9 cellular contexts compared by ENCODE assay signal in genomic region chr22:30286813-30287625, GRCh38. TPM values are rescaled to one million over a fixed set of nuclear protein-coding genes. Genes with fewer than 3 reads are reported as not detected.
DNase-seq lines count a peak whose midpoint lies in the region; ATAC-seq, FAIRE-seq and TF ChIP-seq lines count a peak whose summit lies in the region.
"Had no signal": no experiment of that assay in that cellular context is flagged by ENCODE, and none has a peak within 500 bp of the region (broad histone marks: within the 10 kb centered on the region; RNA-seq: fewer than 3 reads in every experiment).

No MANE protein-coding gene starts in this region.

- no peaks in the 10 kb centered on the region for H3K9me3 ChIP-seq in HepG2 (ENCODE audit: low read length)

- H4K20me1 ChIP-seq in HepG2 (ENCODE audit: insufficient read depth, low read length) = no peaks in the 10 kb centered on the region

- TF ChIP-seq CTCF in LNCaP clone FGC (IDR thresholded peaks at IDR 0.05; ENCODE audit: control insufficient read depth, extremely low read depth, insufficient read depth) (peak; percentile 88), brain microvascular endothelial cell (IDR thresholded peaks at IDR 0.05; ENCODE audit: low read depth, low read length, missing control alignments) (peak; percentile 95), HepG2 (CRISPR knock-in tag; IDR thresholded peaks at IDR 0.05) (peak; percentile 93)

- no peak for FAIRE-seq in HepG2 (lab: Jason Lieb, UNC)
- FAIRE-seq: colon had no signal

- TF ChIP-seq RAD21 in HepG2 (CRISPR knock-in tag; IDR thresholded peaks at IDR 0.05) = peak; percentile 88

- CTCF ChIA-PET in HepG2 (lab: Yijun Ruan, JAX; ENCODE audit: low intra/inter-chr PET ratio, low total read pairs) = interaction anchor here (0.9 to 4.0 kb wide), 6 partner anchors 24 to 178 kb away, joined by 3 to 26 read pairs (median 16); partner anchors contain the start of genes RNF215 and TBC1D10A

- in situ Hi-C loops in brain microvascular endothelial cell (cut with HindIII; ENCODE audit: low pct_ligation_motif_present, low sequenced_read_pairs) = no loop called here
- in situ Hi-C loops in HepG2 (cut with HindIII; ENCODE audit: extremely low pct_ligation_motif_present, low pct_unique_long_range_greater_than_20kb) = loop anchor here (5.0 kb wide), 1 partner anchor 100 kb away; the partner anchor contains the start of gene RNF215

- H3K4me1 ChIP-seq in HepG2 (ENCODE audit: insufficient read depth, low read length) = peaks cover 29% of the 10 kb centered on the region

- no peaks in the 10 kb centered on the region for H3K79me2 ChIP-seq in HepG2 (ENCODE audit: insufficient read depth, low read length)

- no peak overlapping the region for H3K4me2 ChIP-seq in HepG2 (ENCODE audit: low read depth, low read length)

- TF ChIP-seq EP300 in HepG2 (IDR thresholded peaks at IDR 0.05; ENCODE audit: low read depth in 2 of 2, low read length in 2 of 2) (no peak), HepG2 (CRISPR knock-in tag; IDR thresholded peaks at IDR 0.05; ENCODE audit: borderline replicate concordance) (no peak)

- no TSS peak for BruUV-seq in HepG2 (replicated peaks; lab: Mats Ljungman, UMichigan)

- DNase-seq in EL (peak; percentile 57), LNCaP clone FGC (ENCODE audit: low read depth) (no peak), UCSD-AML1 (lab: John Stamatoyannopoulos, UW; ENCODE audit: unreplicated experiment) (peak; percentile 77), brain microvascular endothelial cell (peak; percentile 45), HepG2 (ENCODE audit: low spot score) (peak; percentile 45), cortex of kidney (lab: John Stamatoyannopoulos, UW) (no peak)
- peak; percentile 65 for DNase-seq in stimulated activated CD8-positive, alpha-beta memory T cell treated with anti-CD3 and anti-CD28 coated beads, Interleukin-12 subunit alpha, Interleukin-12 subunit beta, amount 100 ng/mL, for 4 hours (ENCODE audit: low read depth)

- TF ChIP-seq POLR2A in HepG2 (IDR thresholded peaks at IDR 0.05; ENCODE audit: insufficient read depth in 1 of 2, low read depth in 2 of 2, low read length in 2 of 2) = no peak

- H3K4me3 ChIP-seq in LNCaP clone FGC (ENCODE audit: low read depth, low read length) (no peak overlapping the region), brain microvascular endothelial cell (ENCODE audit: low read depth, low read length) (no peak overlapping the region), HepG2 (replicated peaks in 1 of 3; ENCODE audit: insufficient read depth in 1 of 3, low read depth in 2 of 3, low read length in 3 of 3) (no peak overlapping the region)

- peak; percentile 29 for ATAC-seq in HepG2
- no peak for ATAC-seq in HG03469 (IDR thresholded peaks at IDR 0.05; ENCODE audit: unreplicated experiment)

- intact Hi-C loops in HepG2 (cut with micrococcal nuclease; ENCODE audit: unreplicated experiment) = loop anchor here (1.0 kb wide), 1 partner anchor 24 kb away; no protein-coding TSS in a partner anchor

- peaks cover 3% of the 10 kb centered on the region for H3K36me3 ChIP-seq in brain microvascular endothelial cell (replicated peaks)
- H3K36me3 ChIP-seq in HepG2 (replicated peaks in 1 of 2; ENCODE audit: control insufficient read depth in 1 of 2, insufficient read depth in 2 of 2, low read length in 2 of 2) = no peaks in the 10 kb centered on the region

- POLR2A ChIA-PET in HepG2 (lab: Yijun Ruan, JAX) = interaction anchor here (1.2 to 3.8 kb wide), 2 partner anchors 69 to 137 kb away, joined by 11 to 28 read pairs; partner anchors contain the start of genes CCDC157 and SF3A1

- H3K27me3 ChIP-seq in brain microvascular endothelial cell (replicated peaks) = no peaks in the 10 kb centered on the region
- no peaks in the 10 kb centered on the region; a peak in 1 of 5 replicates for H3K27me3 ChIP-seq in HepG2 (ENCODE audit: control insufficient read depth in 1 of 2, insufficient read depth in 2 of 2, low read length in 2 of 2)

- H2AFZ ChIP-seq in HepG2 (ENCODE audit: low read length) = no peak overlapping the region

- no peak overlapping the region for H3K9ac ChIP-seq in HepG2 (ENCODE audit: insufficient read depth, low read depth, low read length)

- H3K27ac ChIP-seq in brain microvascular endothelial cell (no peak overlapping the region), HepG2 (ENCODE audit: extremely low read length, insufficient read depth, low read length) (no peak overlapping the region)

- WGBS in HepG2 (ENCODE audit: low lambda C conversion rate) = 51% methylated on average over 23 of the region's 31 CpGs

RNA-seq across cellular contexts. Expression of gene CASTOR1, which starts 2.3 kb away (rescaled TPM):
- 1.1 and 2.6 TPM in 2 replicates for total RNA-seq in HepG2 (2016; rRNA removed; fragmentation: Illumina TruSeq; extraction: Trizol)
- 0.81 and 0.88 TPM in 2 replicates for total RNA-seq in HepG2 (2016; cell fraction: cytosol; rRNA removed; fragmentation: Illumina TruSeq; extraction: Trizol; ENCODE audit: low read depth)
- total RNA-seq in HepG2 (2016; cell fraction: insoluble cytoplasmic fraction; rRNA removed; fragmentation: Illumina TruSeq; extraction: Trizol) = 0.70 and 1.2 TPM in 2 replicates
- 2.4 and 2.9 TPM in 2 replicates for total RNA-seq in HepG2 (2016; cell fraction: membrane; rRNA removed; fragmentation: Illumina TruSeq; extraction: Trizol)
- 1.6 and 2.3 TPM in 2 replicates for total RNA-seq in HepG2 (2016; cell fraction: nucleus; rRNA removed; fragmentation: Illumina TruSeq; extraction: Trizol)
- polyA plus RNA-seq in HepG2 (2011; rRNA removed) = 4.4 and 6.2 TPM in 2 replicates
- polyA plus RNA-seq in HepG2 (2011; cell fraction: cytosol; rRNA removed) = 2.6 and 3.9 TPM in 2 replicates
- 14.3 and 18.8 TPM in 2 replicates for polyA plus RNA-seq in HepG2 (2011; cell fraction: nucleus; rRNA removed)
- 2.3 and 2.7 TPM in 2 replicates for polyA plus RNA-seq in HepG2 (2012)
- polyA plus RNA-seq in HepG2 (2016; cell fraction: cytosol; fragmentation: Illumina TruSeq; extraction: Trizol; ENCODE audit: low read depth) = 0.41 and 0.72 TPM in 2 replicates
- 0.73 and 1.3 TPM in 2 replicates for polyA plus RNA-seq in HepG2 (2016; cell fraction: insoluble cytoplasmic fraction; fragmentation: Illumina TruSeq; extraction: Trizol; ENCODE audit: low read depth)
- polyA plus RNA-seq in HepG2 (2016; cell fraction: membrane; fragmentation: Illumina TruSeq; extraction: Trizol; ENCODE audit: low read depth) = 0.99 and 1.3 TPM in 2 replicates
- 2.4 TPM in 1 of 2 replicates, not detected in the other for polyA plus RNA-seq in HepG2 (2016; cell fraction: nucleus; fragmentation: Illumina TruSeq; extraction: Trizol; ENCODE audit: insufficient read depth, low read depth)
- polyA minus RNA-seq in HepG2 (2011; rRNA and poly(A)+ RNA removed; ENCODE audit: low replicate concordance) = 1.4 and 5.7 TPM in 2 replicates
- polyA minus RNA-seq in HepG2 (2011; cell fraction: cytosol; rRNA and poly(A)+ RNA removed) = 0.97 and 1.6 TPM in 2 replicates
- polyA minus RNA-seq in HepG2 (2011; cell fraction: nucleus; rRNA and poly(A)+ RNA removed) = 2.3 and 2.9 TPM in 2 replicates

RNA-seq across cellular contexts. Expression of gene OSM, which starts 20.4 kb away (rescaled TPM):
- total RNA-seq in HepG2 (2016; rRNA removed; fragmentation: Illumina TruSeq; extraction: Trizol) = not detected in 2 replicates
- total RNA-seq in HepG2 (2016; cell fraction: cytosol; rRNA removed; fragmentation: Illumina TruSeq; extraction: Trizol; ENCODE audit: low read depth) = not detected in 2 replicates
- total RNA-seq in HepG2 (2016; cell fraction: insoluble cytoplasmic fraction; rRNA removed; fragmentation: Illumina TruSeq; extraction: Trizol) = not detected in 2 replicates
- total RNA-seq in HepG2 (2016; cell fraction: membrane; rRNA removed; fragmentation: Illumina TruSeq; extraction: Trizol) = not detected in 2 replicates
- total RNA-seq in HepG2 (2016; cell fraction: nucleus; rRNA removed; fragmentation: Illumina TruSeq; extraction: Trizol) = not detected in 2 replicates
- polyA plus RNA-seq in HepG2 (2011; rRNA removed) = 0.07 TPM in 1 of 2 replicates, not detected in the other
- 0.05 TPM in 1 of 2 replicates, not detected in the other for polyA plus RNA-seq in HepG2 (2011; cell fraction: cytosol; rRNA removed)
- polyA plus RNA-seq in HepG2 (2011; cell fraction: nucleus; rRNA removed) = not detected in 2 replicates
- polyA plus RNA-seq in HepG2 (2012) = 0.07 TPM in 1 of 2 replicates, not detected in the other
- polyA plus RNA-seq in HepG2 (2016; cell fraction: cytosol; fragmentation: Illumina TruSeq; extraction: Trizol; ENCODE audit: low read depth) = not detected in 2 replicates
- polyA plus RNA-seq in HepG2 (2016; cell fraction: insoluble cytoplasmic fraction; fragmentation: Illumina TruSeq; extraction: Trizol; ENCODE audit: low read depth) = not detected in 2 replicates
- not detected in 2 replicates for polyA plus RNA-seq in HepG2 (2016; cell fraction: membrane; fragmentation: Illumina TruSeq; extraction: Trizol; ENCODE audit: low read depth)
- not detected in 2 replicates for polyA plus RNA-seq in HepG2 (2016; cell fraction: nucleus; fragmentation: Illumina TruSeq; extraction: Trizol; ENCODE audit: insufficient read depth, low read depth)
- not detected in 2 replicates for polyA minus RNA-seq in HepG2 (2011; rRNA and poly(A)+ RNA removed; ENCODE audit: low replicate concordance)
- polyA minus RNA-seq in HepG2 (2011; cell fraction: cytosol; rRNA and poly(A)+ RNA removed) = not detected in 2 replicates
- not detected in 2 replicates for polyA minus RNA-seq in HepG2 (2011; cell fraction: nucleus; rRNA and poly(A)+ RNA removed)

RNA-seq across cellular contexts. Expression of gene TBC1D10A, which starts 39.7 kb away (rescaled TPM):
- total RNA-seq in HepG2 (2016; rRNA removed; fragmentation: Illumina TruSeq; extraction: Trizol) = 3.6 and 4.2 TPM in 2 replicates
- 1.3 and 1.7 TPM in 2 replicates for total RNA-seq in HepG2 (2016; cell fraction: cytosol; rRNA removed; fragmentation: Illumina TruSeq; extraction: Trizol; ENCODE audit: low read depth)
- total RNA-seq in HepG2 (2016; cell fraction: insoluble cytoplasmic fraction; rRNA removed; fragmentation: Illumina TruSeq; extraction: Trizol) = 2.7 and 5.3 TPM in 2 replicates
- 2.2 and 2.6 TPM in 2 replicates for total RNA-seq in HepG2 (2016; cell fraction: membrane; rRNA removed; fragmentation: Illumina TruSeq; extraction: Trizol)
- 3.0 and 3.7 TPM in 2 replicates for total RNA-seq in HepG2 (2016; cell fraction: nucleus; rRNA removed; fragmentation: Illumina TruSeq; extraction: Trizol)
- polyA plus RNA-seq in HepG2 (2011; rRNA removed) = 4.9 and 6.0 TPM in 2 replicates
- 3.5 and 5.6 TPM in 2 replicates for polyA plus RNA-seq in HepG2 (2011; cell fraction: cytosol; rRNA removed)
- 13.6 and 14.3 TPM in 2 replicates for polyA plus RNA-seq in HepG2 (2011; cell fraction: nucleus; rRNA removed)
- polyA plus RNA-seq in HepG2 (2012) = 3.8 and 4.0 TPM in 2 replicates
- 0.68 and 0.98 TPM in 2 replicates for polyA plus RNA-seq in HepG2 (2016; cell fraction: cytosol; fragmentation: Illumina TruSeq; extraction: Trizol; ENCODE audit: low read depth)
- 3.0 and 4.4 TPM in 2 replicates for polyA plus RNA-seq in HepG2 (2016; cell fraction: insoluble cytoplasmic fraction; fragmentation: Illumina TruSeq; extraction: Trizol; ENCODE audit: low read depth)
- polyA plus RNA-seq in HepG2 (2016; cell fraction: membrane; fragmentation: Illumina TruSeq; extraction: Trizol; ENCODE audit: low read depth) = 0.73 and 1.0 TPM in 2 replicates
- polyA plus RNA-seq in HepG2 (2016; cell fraction: nucleus; fragmentation: Illumina TruSeq; extraction: Trizol; ENCODE audit: insufficient read depth, low read depth) = 6.5 and 9.4 TPM in 2 replicates
- 3.0 and 10.8 TPM in 2 replicates for polyA minus RNA-seq in HepG2 (2011; rRNA and poly(A)+ RNA removed; ENCODE audit: low replicate concordance)
- polyA minus RNA-seq in HepG2 (2011; cell fraction: cytosol; rRNA and poly(A)+ RNA removed) = 4.6 and 5.8 TPM in 2 replicates
- 7.8 and 10.4 TPM in 2 replicates for polyA minus RNA-seq in HepG2 (2011; cell fraction: nucleus; rRNA and poly(A)+ RNA removed)

RNA-seq across cellular contexts. Expression of gene LIF, which starts 40.5 kb away (rescaled TPM):
- total RNA-seq in HepG2 (2016; rRNA removed; fragmentation: Illumina TruSeq; extraction: Trizol) = 1.5 and 3.6 TPM in 2 replicates
- total RNA-seq in HepG2 (2016; cell fraction: cytosol; rRNA removed; fragmentation: Illumina TruSeq; extraction: Trizol; ENCODE audit: low read depth) = 0.53 and 1.6 TPM in 2 replicates
- 1.7 and 3.2 TPM in 2 replicates for total RNA-seq in HepG2 (2016; cell fraction: insoluble cytoplasmic fraction; rRNA removed; fragmentation: Illumina TruSeq; extraction: Trizol)
- 2.6 TPM in 2 replicates for total RNA-seq in HepG2 (2016; cell fraction: membrane; rRNA removed; fragmentation: Illumina TruSeq; extraction: Trizol)
- 5.2 and 5.5 TPM in 2 replicates for total RNA-seq in HepG2 (2016; cell fraction: nucleus; rRNA removed; fragmentation: Illumina TruSeq; extraction: Trizol)
- 8.5 and 12.1 TPM in 2 replicates for polyA plus RNA-seq in HepG2 (2011; rRNA removed)
- 3.0 and 4.2 TPM in 2 replicates for polyA plus RNA-seq in HepG2 (2011; cell fraction: cytosol; rRNA removed)
- polyA plus RNA-seq in HepG2 (2011; cell fraction: nucleus; rRNA removed) = 48.8 and 59.2 TPM in 2 replicates
- 1.4 and 5.2 TPM in 2 replicates for polyA plus RNA-seq in HepG2 (2012)
- 0.17 and 0.26 TPM in 2 replicates for polyA plus RNA-seq in HepG2 (2016; cell fraction: cytosol; fragmentation: Illumina TruSeq; extraction: Trizol; ENCODE audit: low read depth)
- 1.1 and 1.3 TPM in 2 replicates for polyA plus RNA-seq in HepG2 (2016; cell fraction: insoluble cytoplasmic fraction; fragmentation: Illumina TruSeq; extraction: Trizol; ENCODE audit: low read depth)
- 0.64 and 0.93 TPM in 2 replicates for polyA plus RNA-seq in HepG2 (2016; cell fraction: membrane; fragmentation: Illumina TruSeq; extraction: Trizol; ENCODE audit: low read depth)
- 13.6 and 20.3 TPM in 2 replicates for polyA plus RNA-seq in HepG2 (2016; cell fraction: nucleus; fragmentation: Illumina TruSeq; extraction: Trizol; ENCODE audit: insufficient read depth, low read depth)
- 11.5 and 35.1 TPM in 2 replicates for polyA minus RNA-seq in HepG2 (2011; rRNA and poly(A)+ RNA removed; ENCODE audit: low replicate concordance)
- polyA minus RNA-seq in HepG2 (2011; cell fraction: cytosol; rRNA and poly(A)+ RNA removed) = 3.8 and 5.5 TPM in 2 replicates
- 4.1 and 7.1 TPM in 2 replicates for polyA minus RNA-seq in HepG2 (2011; cell fraction: nucleus; rRNA and poly(A)+ RNA removed)

Comparison
In these comparisons a context has a peak if more than half of its experiments do, and no peak if none do; other contexts are left out.
1. DNase-seq: peak in EL (single experiment), UCSD-AML1 (single experiment), brain microvascular endothelial cell (single experiment), HepG2 (single experiment) and stimulated activated CD8-positive, alpha-beta memory T cell treated with anti-CD3 and anti-CD28 coated beads, Interleukin-12 subunit alpha, Interleukin-12 subunit beta, amount 100 ng/mL, for 4 hours (single experiment); none in LNCaP clone FGC (single experiment) and cortex of kidney (single experiment).
2. Peak in every context shown above with its lines, with median percentiles within 50 percentile points of each other: CTCF ChIP-seq.